1 cellular context compared by ENCODE assay signal in the genomic region with DNA sequence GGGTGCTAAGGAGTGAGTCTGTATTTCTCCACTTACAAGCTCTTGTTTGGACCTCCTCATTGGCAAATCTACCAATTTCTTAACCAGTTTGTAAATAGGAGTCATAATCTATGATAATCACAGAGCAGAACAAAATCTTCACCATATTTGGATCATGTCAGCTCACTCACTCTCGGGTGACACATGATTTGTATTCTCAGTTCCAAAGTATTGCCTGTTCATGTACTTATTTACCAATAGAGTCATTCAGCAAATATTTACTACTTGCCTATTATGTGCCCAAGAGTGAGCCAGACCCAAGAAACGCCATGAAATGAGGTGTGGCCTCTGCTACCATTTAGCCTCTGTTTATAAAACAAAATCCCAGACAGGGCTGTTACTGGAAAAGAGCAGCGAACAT.
TF ChIP-seq lines count a peak whose summit lies in the region.

No MANE protein-coding gene starts in this region.

TF ChIP-seq in HCT116, 20 proteins besides CTCF, POLR2A, EP300 and RAD21 (continued from another document):
- TF ChIP-seq, protein P1, sequence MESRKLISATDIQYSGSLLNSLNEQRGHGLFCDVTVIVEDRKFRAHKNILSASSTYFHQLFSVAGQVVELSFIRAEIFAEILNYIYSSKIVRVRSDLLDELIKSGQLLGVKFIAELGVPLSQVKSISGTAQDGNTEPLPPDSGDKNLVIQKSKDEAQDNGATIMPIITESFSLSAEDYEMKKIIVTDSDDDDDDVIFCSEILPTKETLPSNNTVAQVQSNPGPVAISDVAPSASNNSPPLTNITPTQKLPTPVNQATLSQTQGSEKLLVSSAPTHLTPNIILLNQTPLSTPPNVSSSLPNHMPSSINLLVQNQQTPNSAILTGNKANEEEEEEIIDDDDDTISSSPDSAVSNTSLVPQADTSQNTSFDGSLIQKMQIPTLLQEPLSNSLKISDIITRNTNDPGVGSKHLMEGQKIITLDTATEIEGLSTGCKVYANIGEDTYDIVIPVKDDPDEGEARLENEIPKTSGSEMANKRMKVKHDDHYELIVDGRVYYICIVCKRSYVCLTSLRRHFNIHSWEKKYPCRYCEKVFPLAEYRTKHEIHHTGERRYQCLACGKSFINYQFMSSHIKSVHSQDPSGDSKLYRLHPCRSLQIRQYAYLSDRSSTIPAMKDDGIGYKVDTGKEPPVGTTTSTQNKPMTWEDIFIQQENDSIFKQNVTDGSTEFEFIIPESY (IDR thresholded peaks at IDR 0.05; ENCODE audit: extremely low read depth, insufficient replicate concordance, low read length), result no peak
- TF ChIP-seq SP1 (IDR thresholded peaks at IDR 0.05; ENCODE audit: low read depth), result no peak
- TF ChIP-seq, protein P2, sequence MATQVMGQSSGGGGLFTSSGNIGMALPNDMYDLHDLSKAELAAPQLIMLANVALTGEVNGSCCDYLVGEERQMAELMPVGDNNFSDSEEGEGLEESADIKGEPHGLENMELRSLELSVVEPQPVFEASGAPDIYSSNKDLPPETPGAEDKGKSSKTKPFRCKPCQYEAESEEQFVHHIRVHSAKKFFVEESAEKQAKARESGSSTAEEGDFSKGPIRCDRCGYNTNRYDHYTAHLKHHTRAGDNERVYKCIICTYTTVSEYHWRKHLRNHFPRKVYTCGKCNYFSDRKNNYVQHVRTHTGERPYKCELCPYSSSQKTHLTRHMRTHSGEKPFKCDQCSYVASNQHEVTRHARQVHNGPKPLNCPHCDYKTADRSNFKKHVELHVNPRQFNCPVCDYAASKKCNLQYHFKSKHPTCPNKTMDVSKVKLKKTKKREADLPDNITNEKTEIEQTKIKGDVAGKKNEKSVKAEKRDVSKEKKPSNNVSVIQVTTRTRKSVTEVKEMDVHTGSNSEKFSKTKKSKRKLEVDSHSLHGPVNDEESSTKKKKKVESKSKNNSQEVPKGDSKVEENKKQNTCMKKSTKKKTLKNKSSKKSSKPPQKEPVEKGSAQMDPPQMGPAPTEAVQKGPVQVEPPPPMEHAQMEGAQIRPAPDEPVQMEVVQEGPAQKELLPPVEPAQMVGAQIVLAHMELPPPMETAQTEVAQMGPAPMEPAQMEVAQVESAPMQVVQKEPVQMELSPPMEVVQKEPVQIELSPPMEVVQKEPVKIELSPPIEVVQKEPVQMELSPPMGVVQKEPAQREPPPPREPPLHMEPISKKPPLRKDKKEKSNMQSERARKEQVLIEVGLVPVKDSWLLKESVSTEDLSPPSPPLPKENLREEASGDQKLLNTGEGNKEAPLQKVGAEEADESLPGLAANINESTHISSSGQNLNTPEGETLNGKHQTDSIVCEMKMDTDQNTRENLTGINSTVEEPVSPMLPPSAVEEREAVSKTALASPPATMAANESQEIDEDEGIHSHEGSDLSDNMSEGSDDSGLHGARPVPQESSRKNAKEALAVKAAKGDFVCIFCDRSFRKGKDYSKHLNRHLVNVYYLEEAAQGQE (IDR thresholded peaks at IDR 0.05; ENCODE audit: low read depth), result no peak
- no peak for TF ChIP-seq SIN3A (IDR thresholded peaks at IDR 0.05; ENCODE audit: low read depth)
- no peak for TF ChIP-seq YY1 (IDR thresholded peaks at IDR 0.05; ENCODE audit: extremely low read depth, insufficient replicate concordance, low read depth, low read length)
- TF ChIP-seq, protein P3, sequence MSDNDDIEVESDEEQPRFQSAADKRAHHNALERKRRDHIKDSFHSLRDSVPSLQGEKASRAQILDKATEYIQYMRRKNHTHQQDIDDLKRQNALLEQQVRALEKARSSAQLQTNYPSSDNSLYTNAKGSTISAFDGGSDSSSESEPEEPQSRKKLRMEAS (IDR thresholded peaks at IDR 0.05), result no peak
- no peak for TF ChIP-seq EZH2phosphoT487 (IDR thresholded peaks at IDR 0.05; ENCODE audit: borderline replicate concordance)
- TF ChIP-seq ZNF274 (IDR thresholded peaks at IDR 0.05; ENCODE audit: low read depth, low read length), result no peak
- TF ChIP-seq TCF7L2 (IDR thresholded peaks at IDR 0.05; ENCODE audit: borderline replicate concordance, extremely low read depth, insufficient read depth, insufficient read length), result no peak
- TF ChIP-seq CBX3 (IDR thresholded peaks at IDR 0.05; ENCODE audit: low read depth), result no peak
